In the genomic region with DNA sequence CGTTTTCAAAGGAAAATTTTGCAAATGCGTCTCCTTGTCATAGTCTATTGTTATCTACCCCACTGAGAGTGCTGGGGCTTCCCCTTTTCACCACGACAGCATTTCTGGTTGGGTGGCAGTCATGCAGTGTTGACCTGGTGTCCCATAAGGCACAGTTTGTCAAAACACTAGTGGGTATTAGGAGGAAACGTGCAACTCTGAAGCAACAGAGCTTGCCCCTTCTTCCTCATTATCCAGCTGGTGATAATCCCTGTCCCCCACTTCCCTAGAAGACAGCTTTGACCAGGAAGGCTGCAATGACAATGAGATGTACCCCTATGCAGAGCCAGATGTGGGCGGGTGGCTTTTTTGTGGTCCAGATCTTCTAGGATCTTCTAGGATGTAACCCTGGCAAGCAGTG, we compare ENCODE assay signal across 9 cellular contexts. TPM values are rescaled to one million over a fixed set of nuclear protein-coding genes. Genes with fewer than 3 reads are reported as not detected.
A peak's percentile ranks its signal among the peaks of the same experiment; 100 is the strongest.
DNase-seq lines count a peak whose midpoint lies in the region; ATAC-seq, FAIRE-seq and TF ChIP-seq lines count a peak whose summit lies in the region.
"Had no signal": no experiment of that assay in that cellular context is flagged by ENCODE, and none has a peak within 500 bp of the region (broad histone marks: within the 10 kb centered on the region; RNA-seq: fewer than 3 reads in every experiment).

No MANE protein-coding gene starts in this region.

- H3K27ac ChIP-seq in small intestine (ENCODE audit: low read depth in 1 of 2, low read length in 1 of 2) = peak overlapping the region in 1 of 2 donors; percentile 53

- peaks cover 0 to 3% of the 10 kb centered on the region in 2 donors for H3K27me3 ChIP-seq in small intestine (ENCODE audit: control insufficient read depth in 2 of 2, insufficient read depth in 2 of 2, low read length in 2 of 2)

- peaks cover 7% of the 10 kb centered on the region for H3K4me1 Mint-ChIP-seq in progenitor cell of endocrine pancreas (ENCODE audit: low read depth)

- TF ChIP-seq CTCF in progenitor cell of endocrine pancreas (IDR thresholded peaks at IDR 0.05; ENCODE audit: unreplicated experiment) = no peak

- DNase-seq in NOMO-1 (lab: John Stamatoyannopoulos, UW; ENCODE audit: unreplicated experiment in 2 of 2) (peak; percentile 18 to 45), NOMO-1 treated with dmso at 0.1 percent for 144 hours (lab: John Stamatoyannopoulos, UW; ENCODE audit: unreplicated experiment) (no peak), progenitor cell of endocrine pancreas (ENCODE audit: low spot score, unreplicated experiment) (no peak), small intestine (no peak), NCI-H2227 (lab: John Stamatoyannopoulos, UW; ENCODE audit: unreplicated experiment) (no peak), foreskin melanocyte (no peak)
- peak; percentile 54 for DNase-seq in activated CD8-positive, alpha-beta memory T cell treated with anti-CD3 and anti-CD28 coated beads, Interleukin-2, amount 50 U/mL, for 4 hours

- H3K36me3 Mint-ChIP-seq in progenitor cell of endocrine pancreas (ENCODE audit: insufficient read depth) = no peaks in the 10 kb centered on the region

- no peaks in the 10 kb centered on the region for H3K9me3 ChIP-seq in small intestine (ENCODE audit: control insufficient read depth, low read depth)

- peak overlapping the region; percentile 21 for H3K4me3 Mint-ChIP-seq in progenitor cell of endocrine pancreas (ENCODE audit: low read depth)

- peak; percentile 46 for ATAC-seq in HG03571 (IDR thresholded peaks at IDR 0.05; ENCODE audit: unreplicated experiment)

- peaks cover 0 to 3% of the 10 kb centered on the region in 2 donors for H3K4me1 ChIP-seq in small intestine (ENCODE audit: control insufficient read depth in 2 of 2, insufficient read depth in 1 of 2, low read depth in 1 of 2, low read length in 1 of 2)

- no peak overlapping the region for H3K27ac Mint-ChIP-seq in progenitor cell of endocrine pancreas

- H3K27me3 Mint-ChIP-seq in progenitor cell of endocrine pancreas = peaks cover 63% of the 10 kb centered on the region

- WGBS in small intestine, 3 donors = 51 to 69% (median 62%) methylated on average over 5 of the region's 5 CpGs

- H3K36me3 ChIP-seq in small intestine (ENCODE audit: control insufficient read depth in 2 of 2, insufficient read depth in 2 of 2, low read length in 2 of 2) = no peaks in the 10 kb centered on the region

- FAIRE-seq in small intestine (lab: Jason Lieb, UNC) = no peak
- FAIRE-seq: A204.1 had no signal

- H3K9me3 Mint-ChIP-seq in progenitor cell of endocrine pancreas (ENCODE audit: low read depth) = no peaks in the 10 kb centered on the region

- no peak overlapping the region for H3K4me3 ChIP-seq in small intestine (ENCODE audit: low read depth in 1 of 2, low read length in 2 of 2)

RNA-seq across cellular contexts. Expression of gene TBC1D1, which starts 1.8 kb away (rescaled TPM):
- 120 and 138 TPM in 2 replicates for total RNA-seq in progenitor cell of endocrine pancreas
- 10 to 100 TPM; 38.3 to 43.8 (median 39.1) TPM for polyA plus RNA-seq in small intestine

Comparison
In these comparisons a context has a peak if more than half of its experiments do, and no peak if none do; other contexts are left out.
1. DNase-seq: peak in NOMO-1 (2 of 2) and activated CD8-positive, alpha-beta memory T cell treated with anti-CD3 and anti-CD28 coated beads, Interleukin-2, amount 50 U/mL, for 4 hours (single experiment); none in NOMO-1 treated with dmso at 0.1 percent for 144 hours (single experiment), progenitor cell of endocrine pancreas (single experiment), small intestine (single experiment), NCI-H2227 (single experiment) and foreskin melanocyte (single experiment).